Comparison of ENCODE assay signal across 1 cellular context in genomic region chr22:22943521-22944267, GRCh38.
TF ChIP-seq lines count a peak whose summit lies in the region.

No MANE protein-coding gene starts in this region.

TF ChIP-seq in GM12878, 131 proteins besides CTCF, POLR2A, EP300 and RAD21 (continued from another document):
- TF ChIP-seq CUX1 (IDR thresholded peaks at IDR 0.05; ENCODE audit: insufficient replicate concordance, low read depth, low read length): no peak
TF ChIP-seq in GM12878: peak in this region for 3.
